In the genomic region with DNA sequence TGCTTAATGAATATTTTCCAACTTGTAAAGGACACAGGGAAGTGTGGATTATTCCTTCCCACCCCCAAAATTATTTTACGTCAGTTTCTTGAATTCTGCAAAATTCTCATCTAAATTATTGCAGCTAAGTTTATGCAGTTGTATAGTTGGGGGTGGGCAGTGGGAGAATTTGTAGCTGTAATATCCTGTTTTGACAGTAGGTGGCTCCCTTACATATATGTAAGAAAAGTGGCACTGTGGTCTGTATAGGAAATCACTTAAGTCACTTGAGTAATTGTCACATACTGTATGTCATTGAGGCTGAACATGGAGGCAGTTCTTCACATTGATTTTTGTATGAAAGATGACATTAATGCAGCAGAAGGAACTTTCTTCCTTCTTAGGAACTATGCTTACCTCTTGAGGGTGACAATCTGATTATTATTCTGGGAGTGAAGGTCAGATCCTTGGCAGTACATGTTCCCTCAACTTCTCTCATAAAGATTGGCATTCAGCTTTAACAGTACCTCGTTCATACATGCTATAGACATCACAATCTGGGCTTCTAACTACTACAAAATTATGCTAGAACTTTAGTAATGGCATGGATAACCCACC, we compare ENCODE assay signal across 8 cellular contexts. TPM values are rescaled to one million over a fixed set of nuclear protein-coding genes. Genes with fewer than 3 reads are reported as not detected.
DNase-seq lines count a peak whose midpoint lies in the region; ATAC-seq, FAIRE-seq and TF ChIP-seq lines count a peak whose summit lies in the region.

No MANE protein-coding gene starts in this region.

- no peaks in the 10 kb centered on the region for H3K4me1 ChIP-seq in testis

- no peak overlapping the region for H3K27ac Mint-ChIP-seq in T-helper 17 cell

- H3K4me1 Mint-ChIP-seq in T-helper 17 cell, result peaks cover 4% of the 10 kb centered on the region

- H3K4me3 ChIP-seq in testis, result no peak overlapping the region

- H3K36me3 Mint-ChIP-seq in T-helper 17 cell (ENCODE audit: low read depth), result no peaks in the 10 kb centered on the region

- peaks cover 4% of the 10 kb centered on the region for H3K27me3 Mint-ChIP-seq in T-helper 17 cell

- ATAC-seq in HG02970 (IDR thresholded peaks at IDR 0.05; ENCODE audit: low FRiP score, unreplicated experiment) (peak; percentile 82), T-helper 17 cell (peak; percentile 95)

- H3K27ac ChIP-seq in testis, result no peak overlapping the region

- H3K4me3 Mint-ChIP-seq in T-helper 17 cell, result no peak overlapping the region

- FAIRE-seq in GM18507 (lab: Jason Lieb, UNC), result peak; percentile 80

- no peak for TF ChIP-seq POLR2A in testis (IDR thresholded peaks at IDR 0.05)

- H3K9me3 ChIP-seq in T-helper 17 cell (ENCODE audit: control insufficient read depth, low read length, poor library complexity, severe bottlenecking) (no peaks in the 10 kb centered on the region), testis (no peaks in the 10 kb centered on the region)

- no peaks in the 10 kb centered on the region for H3K27me3 ChIP-seq in testis

- DNase-seq in AG08396 (ENCODE audit: low spot score) (peak; percentile 34), GM18507 (ENCODE audit: extremely low spot score, insufficient read length, low read depth) (peak; percentile 36), NCI-H187 treated with DMSO at 0.1 percent for 48 hours (lab: John Stamatoyannopoulos, UW) (peak; percentile 41), T-helper 17 cell (peak in 1 of 3 donors; percentile 23), dermis blood vessel endothelial cell (peak; percentile 85), lung microvascular endothelial cell (ENCODE audit: low read depth in 2 of 2) (peak; percentile 77 to 85), testis (peak; percentile 49)

- intact Hi-C loops in testis (cut with DNase I; ENCODE audit: low total_unique reads), result no loop called here

- WGBS in testis, 2 donors, result 27 to 31% methylated on average over 2 of the region's 2 CpGs

- H3K36me3 ChIP-seq in testis (ENCODE audit: low read depth, missing control alignments), result no peaks in the 10 kb centered on the region

- peak; percentile 70 to 83 (median 76) for TF ChIP-seq CTCF in testis (IDR thresholded peaks at IDR 0.05)

RNA-seq across cellular contexts. Expression of a gene that starts 14.6 kb away (rescaled TPM):
- under 1 TPM in 1 of 2 donors, not detected in 1; 0.30 TPM for total RNA-seq in T-helper 17 cell
- total RNA-seq in dermis blood vessel endothelial cell, result 0.19 and 0.51 TPM in 2 replicates
- total RNA-seq in lung microvascular endothelial cell, result under 0.01 and 0.22 TPM in 2 replicates
- 10 to 100 TPM; 37.8 to 48.8 TPM for total RNA-seq in testis
- 116 TPM for polyA plus RNA-seq in testis (ENCODE audit: insufficient read depth, low read depth, low replicate concordance)

RNA-seq across cellular contexts. Expression of a gene that starts 48.5 kb away (rescaled TPM):
- 1 to 10 TPM; 1.8 to 2.4 TPM for total RNA-seq in T-helper 17 cell
- total RNA-seq in dermis blood vessel endothelial cell, result 1.0 and 1.9 TPM in 2 replicates
- total RNA-seq in lung microvascular endothelial cell, result 0.44 and 0.79 TPM in 2 replicates
- total RNA-seq in testis, result 10 to 100 TPM; 12.5 to 17.4 TPM
- 10.1 TPM for polyA plus RNA-seq in testis (ENCODE audit: insufficient read depth, low read depth, low replicate concordance)

Comparison
In these comparisons a context has a peak if more than half of its experiments do, and no peak if none do; other contexts are left out.
1. RNA of a gene that starts 14.6 kb away (total RNA-seq): 37.8 to 48.8 TPM in testis; 0.19 to 0.51 TPM in dermis blood vessel endothelial cell, 0.30 TPM in T-helper 17 cell and under 0.01 to 0.22 TPM in lung microvascular endothelial cell; every median in the first group is over 10 times any median in the second.